Comparison of ENCODE assay signal across 1 cellular context in the genomic region with DNA sequence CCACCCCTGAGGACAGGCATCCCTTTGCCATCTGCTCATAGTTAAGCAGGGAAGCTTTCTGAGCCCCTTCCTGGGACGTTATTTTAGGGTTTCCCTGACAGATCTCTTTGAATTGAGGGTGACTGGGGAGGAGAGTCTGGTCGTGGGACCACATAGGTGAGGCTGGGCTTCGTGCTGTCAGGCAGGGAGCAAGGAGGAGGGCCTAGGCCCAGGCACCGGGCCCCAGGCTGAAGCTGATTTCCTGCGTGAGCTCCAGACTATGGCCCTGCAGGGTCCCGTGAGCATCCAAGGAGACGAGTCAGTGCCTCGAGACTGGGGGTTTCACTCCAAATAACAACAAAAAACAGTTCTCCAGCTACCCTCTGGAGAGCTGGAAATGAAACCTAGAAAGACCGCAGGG.
TF ChIP-seq lines count a peak whose summit lies in the region.

No MANE protein-coding gene starts in this region.

TF ChIP-seq in GM23338, 12 proteins besides CTCF, POLR2A, EP300 and RAD21 (continued from another document):
- TF ChIP-seq, protein P1, sequence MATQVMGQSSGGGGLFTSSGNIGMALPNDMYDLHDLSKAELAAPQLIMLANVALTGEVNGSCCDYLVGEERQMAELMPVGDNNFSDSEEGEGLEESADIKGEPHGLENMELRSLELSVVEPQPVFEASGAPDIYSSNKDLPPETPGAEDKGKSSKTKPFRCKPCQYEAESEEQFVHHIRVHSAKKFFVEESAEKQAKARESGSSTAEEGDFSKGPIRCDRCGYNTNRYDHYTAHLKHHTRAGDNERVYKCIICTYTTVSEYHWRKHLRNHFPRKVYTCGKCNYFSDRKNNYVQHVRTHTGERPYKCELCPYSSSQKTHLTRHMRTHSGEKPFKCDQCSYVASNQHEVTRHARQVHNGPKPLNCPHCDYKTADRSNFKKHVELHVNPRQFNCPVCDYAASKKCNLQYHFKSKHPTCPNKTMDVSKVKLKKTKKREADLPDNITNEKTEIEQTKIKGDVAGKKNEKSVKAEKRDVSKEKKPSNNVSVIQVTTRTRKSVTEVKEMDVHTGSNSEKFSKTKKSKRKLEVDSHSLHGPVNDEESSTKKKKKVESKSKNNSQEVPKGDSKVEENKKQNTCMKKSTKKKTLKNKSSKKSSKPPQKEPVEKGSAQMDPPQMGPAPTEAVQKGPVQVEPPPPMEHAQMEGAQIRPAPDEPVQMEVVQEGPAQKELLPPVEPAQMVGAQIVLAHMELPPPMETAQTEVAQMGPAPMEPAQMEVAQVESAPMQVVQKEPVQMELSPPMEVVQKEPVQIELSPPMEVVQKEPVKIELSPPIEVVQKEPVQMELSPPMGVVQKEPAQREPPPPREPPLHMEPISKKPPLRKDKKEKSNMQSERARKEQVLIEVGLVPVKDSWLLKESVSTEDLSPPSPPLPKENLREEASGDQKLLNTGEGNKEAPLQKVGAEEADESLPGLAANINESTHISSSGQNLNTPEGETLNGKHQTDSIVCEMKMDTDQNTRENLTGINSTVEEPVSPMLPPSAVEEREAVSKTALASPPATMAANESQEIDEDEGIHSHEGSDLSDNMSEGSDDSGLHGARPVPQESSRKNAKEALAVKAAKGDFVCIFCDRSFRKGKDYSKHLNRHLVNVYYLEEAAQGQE (IDR thresholded peaks at IDR 0.05; ENCODE audit: unreplicated experiment) = no peak
- no peak for TF ChIP-seq ZNF331 (CRISPR knock-in tag; IDR thresholded peaks at IDR 0.05; ENCODE audit: low read depth)
- TF ChIP-seq, protein P2, sequence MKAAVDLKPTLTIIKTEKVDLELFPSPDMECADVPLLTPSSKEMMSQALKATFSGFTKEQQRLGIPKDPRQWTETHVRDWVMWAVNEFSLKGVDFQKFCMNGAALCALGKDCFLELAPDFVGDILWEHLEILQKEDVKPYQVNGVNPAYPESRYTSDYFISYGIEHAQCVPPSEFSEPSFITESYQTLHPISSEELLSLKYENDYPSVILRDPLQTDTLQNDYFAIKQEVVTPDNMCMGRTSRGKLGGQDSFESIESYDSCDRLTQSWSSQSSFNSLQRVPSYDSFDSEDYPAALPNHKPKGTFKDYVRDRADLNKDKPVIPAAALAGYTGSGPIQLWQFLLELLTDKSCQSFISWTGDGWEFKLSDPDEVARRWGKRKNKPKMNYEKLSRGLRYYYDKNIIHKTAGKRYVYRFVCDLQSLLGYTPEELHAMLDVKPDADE (IDR thresholded peaks at IDR 0.05) = no peak
- no peak for TF ChIP-seq EZH2 (IDR thresholded peaks at IDR 0.05; ENCODE audit: low read depth, unreplicated experiment)
- no peak for TF ChIP-seq STAT1 (IDR thresholded peaks at IDR 0.05; ENCODE audit: unreplicated experiment)
- no peak for TF ChIP-seq JUNB (IDR thresholded peaks at IDR 0.05; ENCODE audit: unreplicated experiment)
- no peak for TF ChIP-seq ZNF114 (CRISPR knock-in tag; IDR thresholded peaks at IDR 0.05)
